1 cellular context compared by ENCODE assay signal in genomic region chr11:12900496-12900895, GRCh38.
TF ChIP-seq lines count a peak whose summit lies in the region.

No MANE protein-coding gene starts in this region.

TF ChIP-seq in Ishikawa, 13 proteins besides CTCF, POLR2A, EP300 and RAD21 (continued from another document):
- TF ChIP-seq EGR1 (IDR thresholded peaks at IDR 0.05) (no peak), TEAD4 (IDR thresholded peaks at IDR 0.05) (no peak), NFIC (IDR thresholded peaks at IDR 0.05) (peak; percentile 21; the same call in 1 of the 2 replicates)
